7 cellular contexts compared by ENCODE assay signal in genomic region chr16:78091419-78091818, GRCh38.
"Had no signal": no experiment of that assay in that cellular context is flagged by ENCODE, and none has a peak within 500 bp of the region (broad histone marks: within the 10 kb centered on the region; RNA-seq: fewer than 3 reads in every experiment).

No MANE protein-coding gene starts in this region.

- H3K27ac ChIP-seq: HL-60 had no signal

- FAIRE-seq: H1, H54 had no signal

- H3K4me3 ChIP-seq: GM23338 had no signal

- ATAC-seq: GM23338 had no signal

- H2AFZ ChIP-seq: GM23338 had no signal

- H3K4me3 Mint-ChIP-seq: GM23338, H9 had no signal

- H3K4me2 ChIP-seq: GM23338 had no signal

- H3K27ac Mint-ChIP-seq: GM23338, H9 had no signal

- H3K4me1 Mint-ChIP-seq: GM23338 had no signal

- DNase-seq: H9, HCEC 1CT, IMR-90 had no signal
